In the genomic region with DNA sequence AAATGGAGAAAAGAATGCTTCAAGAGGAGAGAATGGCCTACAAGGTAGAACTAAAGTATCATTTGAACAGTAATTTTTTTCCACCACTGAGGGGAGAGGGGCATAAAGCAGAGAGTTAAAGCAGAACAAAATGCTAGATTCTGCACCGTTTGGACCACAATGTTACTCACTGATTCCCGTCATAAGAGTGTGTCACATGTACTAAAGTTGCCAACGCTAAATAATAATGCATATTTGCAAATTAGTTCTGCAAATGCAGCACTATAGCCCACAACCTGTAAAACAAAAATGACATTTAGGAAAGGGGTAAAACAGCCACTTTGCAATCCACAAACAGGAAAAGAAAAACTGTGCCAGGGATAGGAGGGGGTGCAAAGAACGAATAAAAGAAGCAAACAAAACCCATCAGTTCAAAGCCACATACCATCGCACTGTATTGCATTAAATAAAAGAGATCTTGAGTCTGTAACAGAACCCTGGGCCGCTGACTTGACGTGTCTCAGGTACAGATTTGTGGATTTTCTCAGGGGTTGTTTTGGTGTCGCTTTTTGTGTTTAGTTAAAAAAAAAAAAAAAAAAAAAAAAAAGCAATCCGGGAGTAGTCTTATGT, we compare ENCODE assay signal across 8 cellular contexts. TPM values are rescaled to one million over a fixed set of nuclear protein-coding genes. Genes with fewer than 3 reads are reported as not detected.
DNase-seq lines count a peak whose midpoint lies in the region; ATAC-seq and TF ChIP-seq lines count a peak whose summit lies in the region.

No MANE protein-coding gene starts in this region.

- peak overlapping the region; percentile 86 to 87 for H3K4me3 Mint-ChIP-seq in effector memory CD8-positive, alpha-beta T cell

- H2AFZ ChIP-seq in osteoblast (ENCODE audit: low read length), result peak overlapping the region; percentile 58

- peaks cover 6% of the 10 kb centered on the region for H3K36me3 Mint-ChIP-seq in effector memory CD8-positive, alpha-beta T cell (ENCODE audit: insufficient read depth)

- H3K4me2 ChIP-seq in osteoblast (ENCODE audit: insufficient read depth, low read length), result peak overlapping the region; percentile 86

- no peak for TF ChIP-seq CTCF in GM06990 (IDR thresholded peaks at IDR 0.05; ENCODE audit: insufficient read depth, low read length, poor library complexity, severe bottlenecking)
- TF ChIP-seq CTCF in osteoblast (IDR thresholded peaks at IDR 0.05; ENCODE audit: extremely low read depth, low read depth, low read length), result no peak

- DNase-seq in GM06990 (ENCODE audit: extremely low read depth, insufficient read length) (no peak), NCI-H82 (lab: John Stamatoyannopoulos, UW) (peak; percentile 47), osteoblast (ENCODE audit: insufficient read length, low spot score, missing footprints) (peak; percentile 81), HUDEP-2 (lab: John Stamatoyannopoulos, UW; ENCODE audit: unreplicated experiment in 76 of 76) (no peak), HuH-7 (ENCODE audit: low spot score) (no peak)
- no peak for DNase-seq in effector memory CD8-positive, alpha-beta T cell

- peaks cover 7 to 10% of the 10 kb centered on the region in 2 donors for H3K27me3 Mint-ChIP-seq in effector memory CD8-positive, alpha-beta T cell

- no peaks in the 10 kb centered on the region for H4K20me1 ChIP-seq in osteoblast (ENCODE audit: insufficient read depth, low read length)

- H3K36me3 ChIP-seq in GM06990 (ENCODE audit: control insufficient read depth, insufficient read depth, low read length), result no peaks in the 10 kb centered on the region
- no peaks in the 10 kb centered on the region for H3K36me3 ChIP-seq in osteoblast (ENCODE audit: insufficient read depth, low read length)

- H3K9me3 ChIP-seq in osteoblast (ENCODE audit: low read depth, low read length), result no peaks in the 10 kb centered on the region

- peak overlapping the region; percentile 67 for H3K4me3 ChIP-seq in GM06990 (replicated peaks; ENCODE audit: low read depth, low read length)
- peak overlapping the region; percentile 79 for H3K4me3 ChIP-seq in osteoblast (ENCODE audit: insufficient read depth, low read length)

- no peak for ATAC-seq in effector memory CD8-positive, alpha-beta T cell (replicated peaks)
- ATAC-seq in HG03097 (IDR thresholded peaks at IDR 0.05; ENCODE audit: low FRiP score, unreplicated experiment), result no peak
- no peak for ATAC-seq in HG03432 (IDR thresholded peaks at IDR 0.05; ENCODE audit: unreplicated experiment)

- H3K27ac Mint-ChIP-seq in effector memory CD8-positive, alpha-beta T cell, result peak overlapping the region; percentile 38 to 87

- peak overlapping the region; percentile 76 for H3K27ac ChIP-seq in osteoblast (ENCODE audit: low read depth, low read length)

- H3K9me3 Mint-ChIP-seq in effector memory CD8-positive, alpha-beta T cell, result no peaks in the 10 kb centered on the region

- H3K4me1 Mint-ChIP-seq in effector memory CD8-positive, alpha-beta T cell (ENCODE audit: low read depth in 2 of 2), result peaks cover 13 to 14% of the 10 kb centered on the region in 2 donors

- H3K27me3 ChIP-seq in GM06990 (replicated peaks; ENCODE audit: control insufficient read depth, insufficient read depth, low read length) (no peaks in the 10 kb centered on the region), osteoblast (ENCODE audit: insufficient read depth, low read length) (no peaks in the 10 kb centered on the region)

- H3K4me1 ChIP-seq in osteoblast (ENCODE audit: insufficient read depth, low read length), result peaks cover 35% of the 10 kb centered on the region

- H3K79me2 ChIP-seq in osteoblast (ENCODE audit: insufficient read depth, low read length), result no peaks in the 10 kb centered on the region

RNA-seq across cellular contexts. Expression of a gene that starts 7.7 kb away (rescaled TPM):
- 21.0 and 26.2 TPM in 2 replicates for total RNA-seq in osteoblast

Comparison
In these comparisons a context has a peak if more than half of its experiments do, and no peak if none do; other contexts are left out.
1. DNase-seq: peak in NCI-H82 (single experiment) and osteoblast (single experiment); none in GM06990 (single experiment), effector memory CD8-positive, alpha-beta T cell (0 of 3), HUDEP-2 (0 of 76) and HuH-7 (single experiment).